13 cellular contexts compared by ENCODE assay signal in the genomic region with DNA sequence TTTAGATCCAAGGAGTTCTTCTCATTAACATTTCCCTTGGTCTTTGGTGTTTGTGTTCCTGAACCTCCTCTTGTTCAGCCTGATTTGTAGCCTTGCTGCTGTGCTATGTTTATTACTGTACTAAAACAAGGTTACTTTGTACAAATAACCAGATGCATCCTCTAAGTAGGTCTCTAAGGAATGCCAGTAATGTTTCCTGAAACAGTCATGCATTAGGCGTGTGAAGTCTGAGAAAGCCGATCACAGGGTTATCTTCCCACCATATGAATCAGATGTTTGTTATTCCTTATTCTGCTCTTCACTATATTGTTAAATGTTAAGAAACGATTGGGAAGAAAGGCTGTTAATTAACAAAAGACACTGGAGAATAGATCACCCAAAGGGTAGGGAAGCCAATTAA.
DNase-seq lines count a peak whose midpoint lies in the region; ATAC-seq and TF ChIP-seq lines count a peak whose summit lies in the region.
"Had no signal": no experiment of that assay in that cellular context is flagged by ENCODE, and none has a peak within 500 bp of the region (broad histone marks: within the 10 kb centered on the region; RNA-seq: fewer than 3 reads in every experiment).

No MANE protein-coding gene starts in this region.

- H3K27me3 ChIP-seq in BJ (ENCODE audit: control insufficient read depth, insufficient read depth, low read length) (no peaks in the 10 kb centered on the region), mesendoderm (ENCODE audit: insufficient read depth, low read length, poor library complexity) (no peaks in the 10 kb centered on the region), testis (no peaks in the 10 kb centered on the region)
- H3K27me3 ChIP-seq: uterus had no signal

- peak overlapping the region; percentile 41 for H2BK15ac ChIP-seq in mesendoderm (replicated peaks; ENCODE audit: low read depth)

- no peak overlapping the region for H3K4ac ChIP-seq in mesendoderm (ENCODE audit: low read depth, low read length)

- H3K4me3 ChIP-seq in BJ (ENCODE audit: low read depth, low read length): no peak overlapping the region
- H3K4me3 ChIP-seq in choroid plexus epithelial cell (ENCODE audit: low read depth, low read length): no peak overlapping the region
- H3K4me3 ChIP-seq in mesendoderm (ENCODE audit: low read length): no peak overlapping the region
- H3K4me3 ChIP-seq in testis: no peak overlapping the region
- H3K4me3 ChIP-seq: skin epidermis, uterus had no signal

- H2BK120ac ChIP-seq in mesendoderm (ENCODE audit: low read depth, low read length): no peak overlapping the region

- H3K27ac ChIP-seq in mesendoderm (ENCODE audit: low read depth, low read length) (no peak overlapping the region), testis (no peak overlapping the region)
- H3K27ac ChIP-seq: skin epidermis, uterus had no signal

- H3K36me3 ChIP-seq in BJ (ENCODE audit: control insufficient read depth, insufficient read depth, low read length): no peaks in the 10 kb centered on the region
- H3K36me3 ChIP-seq in mesendoderm (ENCODE audit: control insufficient read depth, insufficient read depth, low read length): no peaks in the 10 kb centered on the region
- no peaks in the 10 kb centered on the region for H3K36me3 ChIP-seq in testis (ENCODE audit: low read depth, missing control alignments)
- H3K36me3 ChIP-seq: uterus had no signal

- no peak overlapping the region for H2BK5ac ChIP-seq in mesendoderm (ENCODE audit: low read length)

- TF ChIP-seq POLR2A in testis (IDR thresholded peaks at IDR 0.05): no peak

- H3K56ac ChIP-seq in mesendoderm (ENCODE audit: low read length): no peak overlapping the region

- no CpG with 5 or more reads among the region's 3 CpGs for WGBS in mesendoderm (ENCODE audit: extremely low coverage, insufficient coverage, low lambda C conversion rate)
- WGBS in testis, 2 donors: 44 to 47% methylated on average over 3 of the region's 3 CpGs

- ATAC-seq in GM18909 (IDR thresholded peaks at IDR 0.05; ENCODE audit: poor library complexity, unreplicated experiment) (no peak), left colon (no peak)
- ATAC-seq: naive thymus-derived CD4-positive, alpha-beta T cell had no signal

- no peak overlapping the region for H3K23ac ChIP-seq in mesendoderm (ENCODE audit: low read length)

- H4K5ac ChIP-seq in mesendoderm (ENCODE audit: low read length): no peak overlapping the region

- no peak overlapping the region for H3K4me2 ChIP-seq in mesendoderm (ENCODE audit: low read length)

- intact Hi-C loops in testis (cut with DNase I; ENCODE audit: low total_unique reads): no loop called here
- intact Hi-C loops in left colon (cut with DNase I, micrococcal nuclease): no loop called here

- no peak overlapping the region for H2AK5ac ChIP-seq in mesendoderm (ENCODE audit: low read length)

- POLR2A ChIA-PET in BJ (lab: Charles Lee): no interaction called here

- no peak overlapping the region for H4K8ac ChIP-seq in mesendoderm (ENCODE audit: low read depth, low read length)

- H3K18ac ChIP-seq in mesendoderm (ENCODE audit: low read length): no peak overlapping the region

- H3K9ac ChIP-seq in mesendoderm (ENCODE audit: low read length): no peak overlapping the region

- TF ChIP-seq CTCF in BJ (IDR thresholded peaks at IDR 0.05; ENCODE audit: insufficient read depth, low read depth, low read length): no peak
- TF ChIP-seq CTCF in choroid plexus epithelial cell (conservative IDR thresholded peaks at IDR 0.05; ENCODE audit: low read depth, low read length): no peak
- no peak for TF ChIP-seq CTCF in testis (IDR thresholded peaks at IDR 0.05)

- DNase-seq in BJ (ENCODE audit: low read depth): peak; percentile 86
- peak; percentile 12 for DNase-seq in M059J (ENCODE audit: low read depth)
- DNase-seq in choroid plexus epithelial cell (ENCODE audit: low read depth): peak; percentile 97
- peak; percentile 46 for DNase-seq in mesendoderm
- DNase-seq in effector CD8-positive, alpha-beta T cell (lab: John Stamatoyannopoulos, UW): no peak
- no peak for DNase-seq in testis
- no peak for DNase-seq in left colon
- DNase-seq: CD4-positive, CD25-positive, alpha-beta regulatory T cell; naive thymus-derived CD4-positive, alpha-beta T cell; NCI-H2107; uterus had no signal

- H3K4me1 ChIP-seq in mesendoderm (ENCODE audit: control insufficient read depth, low read depth, low read length): no peaks in the 10 kb centered on the region
- no peaks in the 10 kb centered on the region for H3K4me1 ChIP-seq in testis
- H3K4me1 ChIP-seq: uterus had no signal

- no peaks in the 10 kb centered on the region for H3K79me2 ChIP-seq in mesendoderm (ENCODE audit: control insufficient read depth, insufficient read depth, low read length)

- H3K9me3 ChIP-seq in testis: no peaks in the 10 kb centered on the region
- H3K9me3 ChIP-seq: uterus had no signal

- CTCF ChIA-PET in BJ (lab: Yijun Ruan, JAX): interaction anchor here (1.0 kb wide), 1 partner anchor 12 kb away, joined by 3 read pairs; no protein-coding TSS in a partner anchor

- no peaks in the 10 kb centered on the region for H3K79me1 ChIP-seq in mesendoderm (ENCODE audit: low read length)

Comparison
In these comparisons a context has a peak if more than half of its experiments do, and no peak if none do; other contexts are left out.
1. DNase-seq: peak in BJ (single experiment), M059J (single experiment), choroid plexus epithelial cell (single experiment) and mesendoderm (single experiment); none in effector CD8-positive, alpha-beta T cell (single experiment), testis (single experiment) and left colon (0 of 2).